In the genomic region with DNA sequence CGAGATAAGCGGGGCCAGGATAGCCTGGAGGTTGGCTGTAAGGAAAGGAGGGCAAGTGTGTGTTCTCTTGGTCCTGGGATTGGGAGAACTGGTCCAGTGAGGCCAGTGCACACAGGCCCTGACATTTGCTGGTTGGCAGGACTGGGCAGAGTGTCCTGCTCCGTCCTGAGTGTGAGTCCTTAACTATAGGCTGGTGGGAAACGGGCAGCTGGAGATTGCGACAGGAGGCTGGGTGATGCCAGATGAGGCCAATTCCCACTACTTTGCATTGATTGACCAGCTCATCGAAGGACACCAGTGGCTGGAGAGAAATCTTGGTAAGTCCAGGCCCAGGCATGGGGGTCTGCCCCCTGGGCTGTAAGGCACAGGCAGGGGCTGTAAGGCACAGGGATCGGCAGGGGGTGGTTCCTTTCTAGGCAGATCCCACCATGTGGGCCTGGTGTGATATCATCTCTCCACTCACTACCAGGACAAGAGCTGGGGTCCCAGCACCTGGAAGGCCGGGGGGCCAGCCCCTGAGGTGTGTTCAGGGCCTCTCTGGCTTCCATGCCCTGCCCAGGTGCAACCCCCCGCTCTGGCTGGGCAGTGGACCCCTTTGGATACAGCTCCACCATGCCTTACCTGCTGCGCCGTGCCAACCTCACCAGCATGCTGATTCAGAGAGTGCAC, we compare ENCODE assay signal across 1 cellular context.
TF ChIP-seq lines count a peak whose summit lies in the region.

No MANE protein-coding gene starts in this region.

TF ChIP-seq in GM12878, 131 proteins besides CTCF, POLR2A, EP300 and RAD21:
- no peak for TF ChIP-seq CBX3 (IDR thresholded peaks at IDR 0.05; ENCODE audit: borderline replicate concordance, low read depth)
- no peak for TF ChIP-seq ETV6 (conservative IDR thresholded peaks at IDR 0.05 in 1 of 2, IDR thresholded peaks at IDR 0.05 in 1 of 2; ENCODE audit: borderline replicate concordance in 1 of 2, low read depth in 1 of 2)
- no peak for TF ChIP-seq HDAC2 (IDR thresholded peaks at IDR 0.05)
- no peak for TF ChIP-seq ZBTB40 (IDR thresholded peaks at IDR 0.05; ENCODE audit: borderline replicate concordance)
- no peak for TF ChIP-seq IKZF1 (conservative IDR thresholded peaks at IDR 0.05)
- TF ChIP-seq CHD1 (IDR thresholded peaks at IDR 0.05; ENCODE audit: low read depth, low read length), result no peak
- TF ChIP-seq, protein P1, sequence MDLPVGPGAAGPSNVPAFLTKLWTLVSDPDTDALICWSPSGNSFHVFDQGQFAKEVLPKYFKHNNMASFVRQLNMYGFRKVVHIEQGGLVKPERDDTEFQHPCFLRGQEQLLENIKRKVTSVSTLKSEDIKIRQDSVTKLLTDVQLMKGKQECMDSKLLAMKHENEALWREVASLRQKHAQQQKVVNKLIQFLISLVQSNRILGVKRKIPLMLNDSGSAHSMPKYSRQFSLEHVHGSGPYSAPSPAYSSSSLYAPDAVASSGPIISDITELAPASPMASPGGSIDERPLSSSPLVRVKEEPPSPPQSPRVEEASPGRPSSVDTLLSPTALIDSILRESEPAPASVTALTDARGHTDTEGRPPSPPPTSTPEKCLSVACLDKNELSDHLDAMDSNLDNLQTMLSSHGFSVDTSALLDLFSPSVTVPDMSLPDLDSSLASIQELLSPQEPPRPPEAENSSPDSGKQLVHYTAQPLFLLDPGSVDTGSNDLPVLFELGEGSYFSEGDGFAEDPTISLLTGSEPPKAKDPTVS (IDR thresholded peaks at IDR 0.05; ENCODE audit: low read depth, low read length), result no peak
- no peak for TF ChIP-seq ZBTB11 (CRISPR knock-in tag; IDR thresholded peaks at IDR 0.05)
- TF ChIP-seq MTA2 (IDR thresholded peaks at IDR 0.05; ENCODE audit: low read depth), result no peak
- TF ChIP-seq WRNIP1 (IDR thresholded peaks at IDR 0.05; ENCODE audit: borderline replicate concordance, low read depth, low read length), result no peak
- no peak for TF ChIP-seq NFIC (IDR thresholded peaks at IDR 0.05; ENCODE audit: low read depth, low read length)
- TF ChIP-seq MYC (IDR thresholded peaks at IDR 0.05; ENCODE audit: insufficient read depth, insufficient read length, insufficient replicate concordance, low read length, severe bottlenecking), result no peak
- TF ChIP-seq CBFB (IDR thresholded peaks at IDR 0.05; ENCODE audit: low read depth), result no peak
- no peak for TF ChIP-seq SRF (IDR thresholded peaks at IDR 0.05; ENCODE audit: low read depth in 2 of 2, low read length in 2 of 2)
- no peak for TF ChIP-seq TAF1 (IDR thresholded peaks at IDR 0.05; ENCODE audit: borderline replicate concordance, low read depth, low read length)
- TF ChIP-seq, protein P2, sequence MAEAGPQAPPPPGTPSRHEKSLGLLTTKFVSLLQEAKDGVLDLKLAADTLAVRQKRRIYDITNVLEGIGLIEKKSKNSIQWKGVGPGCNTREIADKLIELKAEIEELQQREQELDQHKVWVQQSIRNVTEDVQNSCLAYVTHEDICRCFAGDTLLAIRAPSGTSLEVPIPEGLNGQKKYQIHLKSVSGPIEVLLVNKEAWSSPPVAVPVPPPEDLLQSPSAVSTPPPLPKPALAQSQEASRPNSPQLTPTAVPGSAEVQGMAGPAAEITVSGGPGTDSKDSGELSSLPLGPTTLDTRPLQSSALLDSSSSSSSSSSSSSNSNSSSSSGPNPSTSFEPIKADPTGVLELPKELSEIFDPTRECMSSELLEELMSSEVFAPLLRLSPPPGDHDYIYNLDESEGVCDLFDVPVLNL (IDR thresholded peaks at IDR 0.05; ENCODE audit: low read depth, low read length), result no peak
- TF ChIP-seq PML (IDR thresholded peaks at IDR 0.05; ENCODE audit: low read length), result no peak
